In genomic region chr11:59173964-59174663, GRCh38 we compare ENCODE assay signal across 1 cellular context.
TF ChIP-seq lines count a peak whose summit lies in the region.

No MANE protein-coding gene starts in this region.

TF ChIP-seq in HepG2, 621 proteins besides CTCF, POLR2A, EP300 and RAD21 (continued from another document and continues in another):
- TF ChIP-seq ATF3 (CRISPR knock-in tag; IDR thresholded peaks at IDR 0.05) (no peak), SRSF1 (optimal IDR thresholded peaks at IDR 0.05; ENCODE audit: low read depth, low read length) (no peak), GATAD1 (CRISPR knock-in tag; IDR thresholded peaks at IDR 0.05) (0 out of 2 replicates have a peak, but pooled peaks have one; percentile 36), PREB (CRISPR knock-in tag; IDR thresholded peaks at IDR 0.05) (no peak), HNF1A (IDR thresholded peaks at IDR 0.05; ENCODE audit: low read depth) (no peak), HNF1A (CRISPR knock-in tag; IDR thresholded peaks at IDR 0.05; ENCODE audit: borderline replicate concordance) (no peak), TAF1 (CRISPR knock-in tag; IDR thresholded peaks at IDR 0.05) (no peak), SMARCE1 (IDR thresholded peaks at IDR 0.05; ENCODE audit: borderline replicate concordance) (no peak), SATB2 (CRISPR knock-in tag; IDR thresholded peaks at IDR 0.05) (no peak), ZNF136 (CRISPR knock-in tag; IDR thresholded peaks at IDR 0.05; ENCODE audit: low read depth) (no peak), IRX3 (CRISPR knock-in tag; IDR thresholded peaks at IDR 0.05; ENCODE audit: borderline replicate concordance, low read depth) (no peak), YY1 (IDR thresholded peaks at IDR 0.05; ENCODE audit: insufficient read depth, insufficient replicate concordance, low read depth, low read length) (no peak), ZC3H13 (CRISPR knock-in tag; IDR thresholded peaks at IDR 0.05) (no peak), SETDB1 (CRISPR knock-in tag; IDR thresholded peaks at IDR 0.05; ENCODE audit: borderline replicate concordance) (no peak), ARID5B (CRISPR knock-in tag; IDR thresholded peaks at IDR 0.05) (peak; percentile 86), ZNF563 (CRISPR knock-in tag; IDR thresholded peaks at IDR 0.05) (no peak)
- TF ChIP-seq, protein P1, sequence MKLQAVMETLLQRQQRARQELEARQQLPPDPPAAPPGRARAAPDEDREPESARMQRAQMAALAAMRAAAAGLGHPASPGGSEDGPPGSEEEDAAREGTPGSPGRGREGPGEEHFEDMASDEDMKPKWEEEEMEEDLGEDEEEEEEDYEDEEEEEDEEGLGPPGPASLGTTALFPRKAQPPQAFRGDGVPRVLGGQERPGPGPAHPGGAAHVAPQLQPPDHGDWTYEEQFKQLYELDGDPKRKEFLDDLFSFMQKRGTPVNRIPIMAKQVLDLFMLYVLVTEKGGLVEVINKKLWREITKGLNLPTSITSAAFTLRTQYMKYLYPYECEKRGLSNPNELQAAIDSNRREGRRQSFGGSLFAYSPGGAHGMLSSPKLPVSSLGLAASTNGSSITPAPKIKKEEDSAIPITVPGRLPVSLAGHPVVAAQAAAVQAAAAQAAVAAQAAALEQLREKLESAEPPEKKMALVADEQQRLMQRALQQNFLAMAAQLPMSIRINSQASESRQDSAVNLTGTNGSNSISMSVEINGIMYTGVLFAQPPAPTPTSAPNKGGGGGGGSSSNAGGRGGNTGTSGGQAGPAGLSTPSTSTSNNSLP (IDR thresholded peaks at IDR 0.05; ENCODE audit: low read depth, low read length), result no peak
- TF ChIP-seq, protein P2, sequence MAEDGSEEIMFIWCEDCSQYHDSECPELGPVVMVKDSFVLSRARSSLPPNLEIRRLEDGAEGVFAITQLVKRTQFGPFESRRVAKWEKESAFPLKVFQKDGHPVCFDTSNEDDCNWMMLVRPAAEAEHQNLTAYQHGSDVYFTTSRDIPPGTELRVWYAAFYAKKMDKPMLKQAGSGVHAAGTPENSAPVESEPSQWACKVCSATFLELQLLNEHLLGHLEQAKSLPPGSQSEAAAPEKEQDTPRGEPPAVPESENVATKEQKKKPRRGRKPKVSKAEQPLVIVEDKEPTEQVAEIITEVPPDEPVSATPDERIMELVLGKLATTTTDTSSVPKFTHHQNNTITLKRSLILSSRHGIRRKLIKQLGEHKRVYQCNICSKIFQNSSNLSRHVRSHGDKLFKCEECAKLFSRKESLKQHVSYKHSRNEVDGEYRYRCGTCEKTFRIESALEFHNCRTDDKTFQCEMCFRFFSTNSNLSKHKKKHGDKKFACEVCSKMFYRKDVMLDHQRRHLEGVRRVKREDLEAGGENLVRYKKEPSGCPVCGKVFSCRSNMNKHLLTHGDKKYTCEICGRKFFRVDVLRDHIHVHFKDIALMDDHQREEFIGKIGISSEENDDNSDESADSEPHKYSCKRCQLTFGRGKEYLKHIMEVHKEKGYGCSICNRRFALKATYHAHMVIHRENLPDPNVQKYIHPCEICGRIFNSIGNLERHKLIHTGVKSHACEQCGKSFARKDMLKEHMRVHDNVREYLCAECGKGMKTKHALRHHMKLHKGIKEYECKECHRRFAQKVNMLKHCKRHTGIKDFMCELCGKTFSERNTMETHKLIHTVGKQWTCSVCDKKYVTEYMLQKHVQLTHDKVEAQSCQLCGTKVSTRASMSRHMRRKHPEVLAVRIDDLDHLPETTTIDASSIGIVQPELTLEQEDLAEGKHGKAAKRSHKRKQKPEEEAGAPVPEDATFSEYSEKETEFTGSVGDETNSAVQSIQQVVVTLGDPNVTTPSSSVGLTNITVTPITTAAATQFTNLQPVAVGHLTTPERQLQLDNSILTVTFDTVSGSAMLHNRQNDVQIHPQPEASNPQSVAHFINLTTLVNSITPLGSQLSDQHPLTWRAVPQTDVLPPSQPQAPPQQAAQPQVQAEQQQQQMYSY (CRISPR knock-in tag; IDR thresholded peaks at IDR 0.05), result no peak
- TF ChIP-seq, protein P3, sequence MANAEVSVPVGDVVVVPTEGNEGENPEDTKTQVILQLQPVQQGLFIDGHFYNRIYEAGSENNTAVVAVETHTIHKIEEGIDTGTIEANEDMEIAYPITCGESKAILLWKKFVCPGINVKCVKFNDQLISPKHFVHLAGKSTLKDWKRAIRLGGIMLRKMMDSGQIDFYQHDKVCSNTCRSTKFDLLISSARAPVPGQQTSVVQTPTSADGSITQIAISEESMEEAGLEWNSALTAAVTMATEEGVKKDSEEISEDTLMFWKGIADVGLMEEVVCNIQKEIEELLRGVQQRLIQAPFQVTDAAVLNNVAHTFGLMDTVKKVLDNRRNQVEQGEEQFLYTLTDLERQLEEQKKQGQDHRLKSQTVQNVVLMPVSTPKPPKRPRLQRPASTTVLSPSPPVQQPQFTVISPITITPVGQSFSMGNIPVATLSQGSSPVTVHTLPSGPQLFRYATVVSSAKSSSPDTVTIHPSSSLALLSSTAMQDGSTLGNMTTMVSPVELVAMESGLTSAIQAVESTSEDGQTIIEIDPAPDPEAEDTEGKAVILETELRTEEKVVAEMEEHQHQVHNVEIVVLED (CRISPR knock-in tag; IDR thresholded peaks at IDR 0.05; ENCODE audit: borderline replicate concordance), result no peak
- TF ChIP-seq, protein P4, sequence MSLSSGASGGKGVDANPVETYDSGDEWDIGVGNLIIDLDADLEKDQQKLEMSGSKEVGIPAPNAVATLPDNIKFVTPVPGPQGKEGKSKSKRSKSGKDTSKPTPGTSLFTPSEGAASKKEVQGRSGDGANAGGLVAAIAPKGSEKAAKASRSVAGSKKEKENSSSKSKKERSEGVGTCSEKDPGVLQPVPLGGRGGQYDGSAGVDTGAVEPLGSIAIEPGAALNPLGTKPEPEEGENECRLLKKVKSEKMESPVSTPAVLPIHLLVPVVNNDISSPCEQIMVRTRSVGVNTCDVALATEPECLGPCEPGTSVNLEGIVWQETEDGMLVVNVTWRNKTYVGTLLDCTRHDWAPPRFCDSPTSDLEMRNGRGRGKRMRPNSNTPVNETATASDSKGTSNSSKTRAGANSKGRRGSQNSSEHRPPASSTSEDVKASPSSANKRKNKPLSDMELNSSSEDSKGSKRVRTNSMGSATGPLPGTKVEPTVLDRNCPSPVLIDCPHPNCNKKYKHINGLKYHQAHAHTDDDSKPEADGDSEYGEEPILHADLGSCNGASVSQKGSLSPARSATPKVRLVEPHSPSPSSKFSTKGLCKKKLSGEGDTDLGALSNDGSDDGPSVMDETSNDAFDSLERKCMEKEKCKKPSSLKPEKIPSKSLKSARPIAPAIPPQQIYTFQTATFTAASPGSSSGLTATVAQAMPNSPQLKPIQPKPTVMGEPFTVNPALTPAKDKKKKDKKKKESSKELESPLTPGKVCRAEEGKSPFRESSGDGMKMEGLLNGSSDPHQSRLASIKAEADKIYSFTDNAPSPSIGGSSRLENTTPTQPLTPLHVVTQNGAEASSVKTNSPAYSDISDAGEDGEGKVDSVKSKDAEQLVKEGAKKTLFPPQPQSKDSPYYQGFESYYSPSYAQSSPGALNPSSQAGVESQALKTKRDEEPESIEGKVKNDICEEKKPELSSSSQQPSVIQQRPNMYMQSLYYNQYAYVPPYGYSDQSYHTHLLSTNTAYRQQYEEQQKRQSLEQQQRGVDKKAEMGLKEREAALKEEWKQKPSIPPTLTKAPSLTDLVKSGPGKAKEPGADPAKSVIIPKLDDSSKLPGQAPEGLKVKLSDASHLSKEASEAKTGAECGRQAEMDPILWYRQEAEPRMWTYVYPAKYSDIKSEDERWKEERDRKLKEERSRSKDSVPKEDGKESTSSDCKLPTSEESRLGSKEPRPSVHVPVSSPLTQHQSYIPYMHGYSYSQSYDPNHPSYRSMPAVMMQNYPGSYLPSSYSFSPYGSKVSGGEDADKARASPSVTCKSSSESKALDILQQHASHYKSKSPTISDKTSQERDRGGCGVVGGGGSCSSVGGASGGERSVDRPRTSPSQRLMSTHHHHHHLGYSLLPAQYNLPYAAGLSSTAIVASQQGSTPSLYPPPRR (CRISPR knock-in tag; IDR thresholded peaks at IDR 0.05; ENCODE audit: borderline replicate concordance), result no peak; the same call in 1 of the 2 replicates
- TF ChIP-seq, protein P5, sequence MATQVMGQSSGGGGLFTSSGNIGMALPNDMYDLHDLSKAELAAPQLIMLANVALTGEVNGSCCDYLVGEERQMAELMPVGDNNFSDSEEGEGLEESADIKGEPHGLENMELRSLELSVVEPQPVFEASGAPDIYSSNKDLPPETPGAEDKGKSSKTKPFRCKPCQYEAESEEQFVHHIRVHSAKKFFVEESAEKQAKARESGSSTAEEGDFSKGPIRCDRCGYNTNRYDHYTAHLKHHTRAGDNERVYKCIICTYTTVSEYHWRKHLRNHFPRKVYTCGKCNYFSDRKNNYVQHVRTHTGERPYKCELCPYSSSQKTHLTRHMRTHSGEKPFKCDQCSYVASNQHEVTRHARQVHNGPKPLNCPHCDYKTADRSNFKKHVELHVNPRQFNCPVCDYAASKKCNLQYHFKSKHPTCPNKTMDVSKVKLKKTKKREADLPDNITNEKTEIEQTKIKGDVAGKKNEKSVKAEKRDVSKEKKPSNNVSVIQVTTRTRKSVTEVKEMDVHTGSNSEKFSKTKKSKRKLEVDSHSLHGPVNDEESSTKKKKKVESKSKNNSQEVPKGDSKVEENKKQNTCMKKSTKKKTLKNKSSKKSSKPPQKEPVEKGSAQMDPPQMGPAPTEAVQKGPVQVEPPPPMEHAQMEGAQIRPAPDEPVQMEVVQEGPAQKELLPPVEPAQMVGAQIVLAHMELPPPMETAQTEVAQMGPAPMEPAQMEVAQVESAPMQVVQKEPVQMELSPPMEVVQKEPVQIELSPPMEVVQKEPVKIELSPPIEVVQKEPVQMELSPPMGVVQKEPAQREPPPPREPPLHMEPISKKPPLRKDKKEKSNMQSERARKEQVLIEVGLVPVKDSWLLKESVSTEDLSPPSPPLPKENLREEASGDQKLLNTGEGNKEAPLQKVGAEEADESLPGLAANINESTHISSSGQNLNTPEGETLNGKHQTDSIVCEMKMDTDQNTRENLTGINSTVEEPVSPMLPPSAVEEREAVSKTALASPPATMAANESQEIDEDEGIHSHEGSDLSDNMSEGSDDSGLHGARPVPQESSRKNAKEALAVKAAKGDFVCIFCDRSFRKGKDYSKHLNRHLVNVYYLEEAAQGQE (IDR thresholded peaks at IDR 0.05; ENCODE audit: borderline replicate concordance in 1 of 2, low read depth in 1 of 2, low read length in 2 of 2), result no peak
